In the genomic region with DNA sequence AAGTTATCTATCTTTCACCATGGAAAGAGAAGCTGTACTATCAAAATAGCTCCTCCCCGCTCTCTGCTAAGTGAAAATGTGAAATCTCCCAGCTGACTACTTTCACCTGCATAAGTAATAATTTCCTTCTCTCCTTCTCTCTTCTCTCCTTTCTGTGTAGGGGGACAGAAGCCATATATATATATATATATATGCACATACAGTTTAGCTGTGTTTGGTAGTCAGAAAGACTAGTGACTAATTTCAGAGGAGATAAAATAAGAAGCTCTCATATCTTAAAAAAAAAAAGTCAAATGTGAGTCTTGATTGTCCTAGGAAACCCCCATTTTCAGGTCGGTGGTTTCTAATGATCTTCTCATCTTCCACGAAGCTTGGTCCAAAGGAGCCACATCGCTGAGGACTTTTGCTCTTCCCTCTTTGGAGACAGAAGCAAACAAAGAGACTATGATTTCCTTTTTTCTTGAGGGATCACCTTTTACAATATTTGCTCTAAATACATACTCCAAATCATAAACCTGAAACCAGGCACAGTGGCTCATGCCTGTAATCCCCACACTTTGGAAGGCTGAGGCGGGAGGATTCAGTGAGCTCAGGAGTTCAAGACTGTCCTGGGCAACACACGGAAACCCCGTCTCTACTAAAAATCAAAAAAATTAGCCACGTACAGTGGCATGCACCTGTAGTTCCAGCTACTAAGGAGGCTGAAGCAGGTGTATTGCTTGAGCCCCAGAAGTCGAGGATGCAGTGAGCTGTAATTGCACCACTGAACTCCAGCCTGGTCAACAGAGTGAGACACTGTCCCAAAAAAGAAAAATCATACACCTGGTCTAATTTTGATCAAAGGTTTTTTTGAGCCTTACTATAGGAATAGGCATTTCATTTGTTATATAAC, we compare ENCODE assay signal across 19 cellular contexts. TPM values are rescaled to one million over a fixed set of nuclear protein-coding genes. Genes with fewer than 3 reads are reported as not detected.
DNase-seq lines count a peak whose midpoint lies in the region; ATAC-seq, FAIRE-seq and TF ChIP-seq lines count a peak whose summit lies in the region.
"Had no signal": no experiment of that assay in that cellular context is flagged by ENCODE, and none has a peak within 500 bp of the region (broad histone marks: within the 10 kb centered on the region; RNA-seq: fewer than 3 reads in every experiment).

No MANE protein-coding gene starts in this region.

- dilution Hi-C loops in keratinocyte (cut with MboI; ENCODE audit: extremely low pct_ligation_motif_present, low sequenced_read_pairs) = no loop called here

- no peak for TF ChIP-seq POLR2A in ovary (IDR thresholded peaks at IDR 0.05)

- no peak overlapping the region for H3K9ac ChIP-seq in keratinocyte (ENCODE audit: control insufficient read depth, extremely low read depth, insufficient read depth, low read length)

- peak overlapping the region; percentile 11 for H3K4me2 ChIP-seq in keratinocyte (ENCODE audit: control insufficient read depth, extremely low read depth, insufficient read depth, low read depth, low read length)

- H3K27ac ChIP-seq in keratinocyte (ENCODE audit: control insufficient read depth, insufficient read depth, low read length) (no peak overlapping the region), ovary (no peak overlapping the region)
- H3K27ac ChIP-seq: 22Rv1, ascending aorta, colonic mucosa, neutrophil, sigmoid colon, WERI-Rb-1 had no signal

- no peaks in the 10 kb centered on the region for H3K9me1 ChIP-seq in keratinocyte (ENCODE audit: control insufficient read depth, extremely low read depth, insufficient read depth, low read length)

- H3K36me3 ChIP-seq in keratinocyte (ENCODE audit: control insufficient read depth in 2 of 2, extremely low read depth in 1 of 2, insufficient read depth in 2 of 2, low read length in 2 of 2) (no peaks in the 10 kb centered on the region), ovary (no peaks in the 10 kb centered on the region)
- H3K36me3 ChIP-seq: ascending aorta, colonic mucosa, neutrophil, sigmoid colon, WERI-Rb-1 had no signal

- H3K9me3 ChIP-seq in keratinocyte (ENCODE audit: control insufficient read depth, low read depth, low read length) (no peaks in the 10 kb centered on the region), ovary (no peaks in the 10 kb centered on the region)
- H3K9me3 ChIP-seq: ascending aorta, colonic mucosa, neutrophil, sigmoid colon had no signal

- H3K79me2 ChIP-seq in keratinocyte (ENCODE audit: control insufficient read depth, insufficient read depth, low read length) = no peaks in the 10 kb centered on the region

- peak; percentile 80 to 86 for ATAC-seq in activated CD4-positive, CD25-positive, alpha-beta regulatory T cell treated with anti-CD3 and anti-CD28 coated beads, Interleukin-2, amount 50 U/mL, for 24 hours
- no peak for ATAC-seq in HG03196 (IDR thresholded peaks at IDR 0.05; ENCODE audit: unreplicated experiment)
- ATAC-seq in GM21526 (IDR thresholded peaks at IDR 0.05; ENCODE audit: low FRiP score, unreplicated experiment) = no peak

- H3K27me3 ChIP-seq in keratinocyte (ENCODE audit: control insufficient read depth, extremely low read depth, insufficient read depth, low read length) = no peaks in the 10 kb centered on the region
- H3K27me3 ChIP-seq in ovary = no peaks in the 10 kb centered on the region
- H3K27me3 ChIP-seq: ascending aorta, colonic mucosa, sigmoid colon had no signal

- no peaks in the 10 kb centered on the region for H4K20me1 ChIP-seq in keratinocyte (ENCODE audit: control insufficient read depth, extremely low read depth, insufficient read depth, low read length)

- intact Hi-C loops in ovary (cut with DNase I) = no loop called here

- no peaks in the 10 kb centered on the region for H3K4me1 ChIP-seq in keratinocyte (ENCODE audit: control insufficient read depth, extremely low read depth, insufficient read depth, low read length)
- H3K4me1 ChIP-seq in ovary (ENCODE audit: insufficient read depth) = no peaks in the 10 kb centered on the region
- H3K4me1 ChIP-seq: ascending aorta, colonic mucosa, sigmoid colon had no signal

- DNase-seq in activated CD4-positive, CD25-positive, alpha-beta regulatory T cell treated with anti-CD3 and anti-CD28 coated beads, Interleukin-2, amount 50 U/mL, for 72 hours = no peak
- DNase-seq in GM12865 (ENCODE audit: low read depth) (peak; percentile 51), OCI-M1 (lab: John Stamatoyannopoulos, UW) (peak; percentile 34), keratinocyte (ENCODE audit: low read depth, low spot score) (no peak), ovary (no peak)
- DNase-seq: colonic mucosa, glutamatergic neuron, midbrain, NCI-H1092, NCI-H2171 treated with DMSO at 0.1 percent for 48 hours, NCI-H774, WERI-Rb-1 had no signal

- TF ChIP-seq CTCF in GM12865 (IDR thresholded peaks at IDR 0.05; ENCODE audit: insufficient read depth, low read depth, low read length, missing control alignments) = no peak
- no peak for TF ChIP-seq CTCF in keratinocyte (optimal IDR thresholded peaks at IDR 0.05 in 1 of 3, IDR thresholded peaks at IDR 0.05 in 1 of 3, conservative IDR thresholded peaks at IDR 0.05 in 1 of 3; ENCODE audit: extremely low read depth in 1 of 3, insufficient read depth in 2 of 3, low read length in 3 of 3)
- no peak for TF ChIP-seq CTCF in ovary (IDR thresholded peaks at IDR 0.05)

- H2AFZ ChIP-seq in keratinocyte (ENCODE audit: control insufficient read depth, low read length) = no peak overlapping the region

- H3K4me3 ChIP-seq in GM12865 (ENCODE audit: low read depth, low read length) (peak overlapping the region; percentile 22; the same call in 1 of the 2 replicates), keratinocyte (ENCODE audit: control insufficient read depth in 2 of 3, extremely low read depth in 1 of 3, insufficient read depth in 2 of 3, low read depth in 1 of 3, low read length in 3 of 3) (no peak overlapping the region), ovary (no peak overlapping the region)
- H3K4me3 ChIP-seq: ascending aorta, colonic mucosa, sigmoid colon had no signal

- TF ChIP-seq EP300 in ovary (IDR thresholded peaks at IDR 0.05) = no peak

- WGBS in ovary, 3 donors = 58 to 67% (median 63%) methylated on average over 9 of the region's 9 CpGs

- no peak for FAIRE-seq in keratinocyte (lab: Jason Lieb, UNC)

RNA-seq across cellular contexts. Expression of gene GDI2, which starts 30.8 kb away (rescaled TPM):
- polyA plus RNA-seq in keratinocyte = 155 to 293 TPM (median 244 TPM) in 3 replicates
- 246 TPM for polyA plus RNA-seq in keratinocyte (2011; ENCODE audit: low read depth)
- polyA plus RNA-seq in keratinocyte (2011; cell fraction: cytosol; rRNA removed) = 210 and 305 TPM in 2 replicates
- polyA plus RNA-seq in keratinocyte (2011; cell fraction: nucleus; rRNA removed) = 133 and 158 TPM in 2 replicates
- 154 and 212 TPM in 2 replicates for polyA plus RNA-seq in keratinocyte (2012; ENCODE audit: low replicate concordance)
- polyA minus RNA-seq in keratinocyte = 67.8 to 243 TPM (median 131 TPM) in 3 replicates
- polyA minus RNA-seq in keratinocyte (2011; cell fraction: cytosol; rRNA and poly(A)+ RNA removed) = 352 TPM
- 88.7 and 112 TPM in 2 replicates for polyA minus RNA-seq in keratinocyte (2011; cell fraction: nucleus; rRNA and poly(A)+ RNA removed)
- total RNA-seq in ovary = 100 to 1,000 TPM; 148 to 198 (median 177) TPM
- polyA plus RNA-seq in ovary = 100 to 1,000 TPM; 111 to 269 TPM

RNA-seq across cellular contexts. Expression of gene ANKRD16, which starts 45.6 kb away (rescaled TPM):
- polyA plus RNA-seq in keratinocyte = 5.4 to 6.2 TPM (median 6.0 TPM) in 3 replicates
- polyA plus RNA-seq in keratinocyte (2011; ENCODE audit: low read depth) = 2.2 TPM
- polyA plus RNA-seq in keratinocyte (2011; cell fraction: cytosol; rRNA removed) = 2.5 and 2.7 TPM in 2 replicates
- polyA plus RNA-seq in keratinocyte (2011; cell fraction: nucleus; rRNA removed) = 6.3 and 6.6 TPM in 2 replicates
- 1.6 and 4.9 TPM in 2 replicates for polyA plus RNA-seq in keratinocyte (2012; ENCODE audit: low replicate concordance)
- 8.1 to 26.6 TPM (median 11.4 TPM) in 3 replicates for polyA minus RNA-seq in keratinocyte
- 3.1 TPM for polyA minus RNA-seq in keratinocyte (2011; cell fraction: cytosol; rRNA and poly(A)+ RNA removed)
- 5.4 and 7.4 TPM in 2 replicates for polyA minus RNA-seq in keratinocyte (2011; cell fraction: nucleus; rRNA and poly(A)+ RNA removed)
- 10 to 100 TPM in 4 of 7 donors, 1 to 10 TPM in 3; 8.6 to 15.3 (median 10.0) TPM for total RNA-seq in ovary
- polyA plus RNA-seq in ovary = 1 to 10 TPM; 6.6 to 7.8 TPM

RNA-seq across cellular contexts. Expression of gene FBH1, which starts 46.0 kb away (rescaled TPM):
- polyA plus RNA-seq in keratinocyte (55.9 to 70.0 TPM (median 61.8 TPM) in 3 replicates), ovary (10 to 100 TPM; 46.4 to 64.1 TPM)
- 78.7 TPM for polyA plus RNA-seq in keratinocyte (2011; ENCODE audit: low read depth)
- polyA plus RNA-seq in keratinocyte (2011; cell fraction: cytosol; rRNA removed) = 62.0 and 66.6 TPM in 2 replicates
- polyA plus RNA-seq in keratinocyte (2011; cell fraction: nucleus; rRNA removed) = 128 and 134 TPM in 2 replicates
- polyA plus RNA-seq in keratinocyte (2012; ENCODE audit: low replicate concordance) = 42.4 and 43.7 TPM in 2 replicates
- polyA minus RNA-seq in keratinocyte = 132 to 146 TPM (median 141 TPM) in 3 replicates
- polyA minus RNA-seq in keratinocyte (2011; cell fraction: cytosol; rRNA and poly(A)+ RNA removed) = 88.1 TPM
- 57.0 and 97.7 TPM in 2 replicates for polyA minus RNA-seq in keratinocyte (2011; cell fraction: nucleus; rRNA and poly(A)+ RNA removed)
- 10 to 100 TPM; 54.6 to 80.3 (median 78.3) TPM for total RNA-seq in ovary

Comparison
In these comparisons a context has a peak if more than half of its experiments do, and no peak if none do; other contexts are left out.
1. ATAC-seq: peak in activated CD4-positive, CD25-positive, alpha-beta regulatory T cell treated with anti-CD3 and anti-CD28 coated beads, Interleukin-2, amount 50 U/mL, for 24 hours (2 of 2); none in HG03196 (single experiment) and GM21526 (single experiment).
2. DNase-seq: peak in GM12865 (single experiment) and OCI-M1 (single experiment); none in activated CD4-positive, CD25-positive, alpha-beta regulatory T cell treated with anti-CD3 and anti-CD28 coated beads, Interleukin-2, amount 50 U/mL, for 72 hours (single experiment), keratinocyte (single experiment) and ovary (0 of 5).